Comparison of ENCODE assay signal across 22 cellular contexts in the genomic region with DNA sequence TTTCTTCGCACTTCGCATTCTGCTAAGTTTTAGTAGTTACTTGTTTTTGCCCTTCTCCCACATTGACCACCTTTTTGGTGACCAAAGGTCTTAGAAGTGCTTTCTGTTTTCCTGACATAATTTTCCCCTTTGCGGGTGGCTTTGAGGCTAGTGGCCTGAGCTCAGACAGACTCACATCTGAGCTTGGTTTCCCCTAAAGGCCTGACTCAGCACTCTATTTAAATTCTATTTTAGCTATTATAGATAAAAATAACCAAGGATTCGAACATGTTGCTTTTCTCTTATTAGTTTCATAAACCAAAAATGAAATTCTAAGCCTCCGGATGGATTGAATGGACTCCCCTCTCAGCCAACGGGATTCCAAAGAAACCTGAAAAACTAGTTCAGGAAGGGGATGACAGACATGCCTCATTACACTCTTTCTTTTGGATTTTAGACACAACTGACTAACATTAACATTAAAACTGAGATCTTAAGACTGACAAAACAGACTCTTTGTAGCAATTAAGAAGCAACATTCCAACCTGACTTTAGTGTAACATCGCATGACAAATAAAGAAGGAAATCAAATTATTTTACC.
DNase-seq lines count a peak whose midpoint lies in the region; ATAC-seq, FAIRE-seq and TF ChIP-seq lines count a peak whose summit lies in the region.
"Had no signal": no experiment of that assay in that cellular context is flagged by ENCODE, and none has a peak within 500 bp of the region (broad histone marks: within the 10 kb centered on the region; RNA-seq: fewer than 3 reads in every experiment).

No MANE protein-coding gene starts in this region.

- H3K27ac ChIP-seq in HUES6 (ENCODE audit: low read depth, low read length) (peak overlapping the region; percentile 52; the same call in 1 of the 2 replicates), heart right ventricle (no peak overlapping the region), left ventricle myocardium inferior (replicated peaks) (no peak overlapping the region)
- H3K27ac ChIP-seq: BLaER1, HL-60 had no signal

- H3K9me3 ChIP-seq in HUES6 (ENCODE audit: control insufficient read depth, insufficient read depth, low read depth, low read length) (no peaks in the 10 kb centered on the region), heart right ventricle (no peaks in the 10 kb centered on the region), left ventricle myocardium inferior (replicated peaks) (no peaks in the 10 kb centered on the region)
- H3K9me3 ChIP-seq: BLaER1 had no signal

- DNase-seq in DMS53 (lab: John Stamatoyannopoulos, UW), result peak; percentile 63
- DNase-seq in bronchial epithelial cell (ENCODE audit: low read depth), result peak; percentile 75
- DNase-seq in kidney tubule cell (ENCODE audit: low spot score), result peak; percentile 19
- DNase-seq in NCI-H446 treated with DMSO at 0.1 percent for 48 hours (lab: John Stamatoyannopoulos, UW), result no peak
- DNase-seq in heart right ventricle, result no peak
- DNase-seq in left ventricle myocardium inferior, result no peak
- DNase-seq: CD8-positive, alpha-beta memory T cell; DND-41; H7; KBM-7; NCI-H187; NCI-H446; NK-92 treated with Interleukin-12 subunit alpha and Interleukin-12 subunit beta, amount 100 ng/mL, for 24 hours; Right ventricle myocardium superior; SW 1271 had no signal

- no peak overlapping the region for H3K9ac ChIP-seq in HUES6 (ENCODE audit: low read length)
- H3K9ac ChIP-seq: BLaER1 had no signal

- 86 to 90% methylated on average over 7 of the region's 7 CpGs for whole genome bisulfite sequencing in heart right ventricle, 2 donors

- ATAC-seq in GM19328 (IDR thresholded peaks at IDR 0.05; ENCODE audit: unreplicated experiment), result no peak
- no peak for ATAC-seq in heart right ventricle

- intact Hi-C loops in heart right ventricle (cut with DNase I), result no loop called here
- intact Hi-C loops in left ventricle myocardium inferior (cut with micrococcal nuclease), result no loop called here

- H3K4me1 ChIP-seq in HUES6 (ENCODE audit: control insufficient read depth, insufficient read depth, low read length), result peaks cover 20% of the 10 kb centered on the region
- no peaks in the 10 kb centered on the region for H3K4me1 ChIP-seq in heart right ventricle
- H3K4me1 ChIP-seq in left ventricle myocardium inferior, result no peaks in the 10 kb centered on the region

- H3K36me3 ChIP-seq in HUES6 (ENCODE audit: control insufficient read depth, insufficient read depth, low read length) (no peaks in the 10 kb centered on the region), bronchial epithelial cell (ENCODE audit: control insufficient read depth, insufficient read depth, low read length) (no peaks in the 10 kb centered on the region), heart right ventricle (no peaks in the 10 kb centered on the region), left ventricle myocardium inferior (no peaks in the 10 kb centered on the region)
- H3K36me3 ChIP-seq: BLaER1 had no signal

- H3K27me3 ChIP-seq in HUES6 (ENCODE audit: control insufficient read depth, insufficient read depth, low read length) (no peaks in the 10 kb centered on the region), bronchial epithelial cell (ENCODE audit: control insufficient read depth, insufficient read depth, low read length) (no peaks in the 10 kb centered on the region), heart right ventricle (no peaks in the 10 kb centered on the region), left ventricle myocardium inferior (ENCODE audit: low read depth) (no peaks in the 10 kb centered on the region)
- H3K27me3 ChIP-seq: BLaER1 had no signal

- H3K4me3 ChIP-seq in HUES6 (ENCODE audit: low read depth, low read length), result no peak overlapping the region
- H3K4me3 ChIP-seq in bronchial epithelial cell (ENCODE audit: low read depth, low read length), result no peak overlapping the region
- H3K4me3 ChIP-seq in heart right ventricle, result no peak overlapping the region
- H3K4me3 ChIP-seq in left ventricle myocardium inferior, result no peak overlapping the region
- H3K4me3 ChIP-seq: BLaER1 had no signal

- TF ChIP-seq CTCF in bronchial epithelial cell (IDR thresholded peaks at IDR 0.05; ENCODE audit: insufficient read depth, low read length, severe bottlenecking) (no peak), heart right ventricle (IDR thresholded peaks at IDR 0.05) (no peak), left ventricle myocardium inferior (IDR thresholded peaks at IDR 0.05; ENCODE audit: borderline replicate concordance) (no peak)

- no peak for FAIRE-seq in bronchial epithelial cell (lab: Jason Lieb, UNC)
- FAIRE-seq: A204.1, G401.6, HTR-8/SVneo had no signal

Comparison
In these comparisons a context has a peak if more than half of its experiments do, and no peak if none do; other contexts are left out.
1. DNase-seq: peak in DMS53 (single experiment), bronchial epithelial cell (single experiment) and kidney tubule cell (single experiment); none in NCI-H446 treated with DMSO at 0.1 percent for 48 hours (single experiment), heart right ventricle (0 of 2) and left ventricle myocardium inferior (single experiment).